8 cellular contexts compared by ENCODE assay signal in the genomic region with DNA sequence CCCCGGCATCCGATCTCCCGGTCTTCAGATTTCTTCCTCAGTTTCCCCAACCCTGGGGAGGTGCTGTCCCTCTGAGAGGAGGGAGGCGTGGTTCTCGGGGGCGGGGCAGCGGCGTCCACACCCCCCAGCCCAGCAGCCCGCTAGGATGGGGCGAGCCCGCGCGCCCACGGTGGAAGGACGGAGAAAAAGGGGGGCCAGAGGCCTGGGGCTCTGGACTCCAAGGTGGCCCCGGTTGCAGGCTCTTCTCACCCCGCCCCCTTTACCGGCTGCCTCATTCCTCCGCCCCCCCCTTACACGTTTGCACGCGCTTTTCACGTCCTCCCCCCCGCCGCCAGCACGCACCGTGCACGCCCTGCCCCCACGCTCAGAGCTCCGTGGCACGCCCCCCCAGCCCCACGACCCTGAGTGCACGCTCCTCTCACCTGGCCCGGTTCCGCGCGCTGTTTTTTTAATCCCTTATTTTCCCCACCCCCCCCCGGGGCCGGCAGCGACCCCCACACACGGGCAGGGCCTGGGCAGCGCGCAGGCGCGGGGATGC. TPM values are rescaled to one million over a fixed set of nuclear protein-coding genes. Genes with fewer than 3 reads are reported as not detected.
A peak's percentile ranks its signal among the peaks of the same experiment; 100 is the strongest.
DNase-seq lines count a peak whose midpoint lies in the region; ATAC-seq, FAIRE-seq and TF ChIP-seq lines count a peak whose summit lies in the region.

No MANE protein-coding gene starts in this region.

- 1 to 2% methylated on average over 29 to 45 of the region's 45 CpGs for WGBS in pancreas, 2 donors

- no peaks in the 10 kb centered on the region for H3K36me3 Mint-ChIP-seq in activated naive CD8-positive, alpha-beta T cell

- H3K27me3 Mint-ChIP-seq in activated naive CD8-positive, alpha-beta T cell: no peaks in the 10 kb centered on the region

- peaks cover 5% of the 10 kb centered on the region for H3K79me2 ChIP-seq in ACC112 (ENCODE audit: control insufficient read depth, insufficient read depth, low read length, unreplicated experiment)

- H3K4me3 Mint-ChIP-seq in activated naive CD8-positive, alpha-beta T cell: peak overlapping the region; percentile 53

- peak overlapping the region; percentile 33; the same call in 1 of the 2 replicates for H3K27ac ChIP-seq in ACC112 (ENCODE audit: low read depth, low read length)
- peak overlapping the region; percentile 67 to 91 (median 82) for H3K27ac ChIP-seq in Peyer's patch
- peak overlapping the region; percentile 63 to 86 (median 68) for H3K27ac ChIP-seq in pancreas

- FAIRE-seq in GM19239 (lab: Jason Lieb, UNC) (no peak), pancreas (lab: Jason Lieb, UNC) (no peak)

- no peak for TF ChIP-seq POLR2A in Peyer's patch (IDR thresholded peaks at IDR 0.05)

- ATAC-seq in pancreas: peak; percentile 9 to 25 (median 16)

- TF ChIP-seq CTCF in Peyer's patch (IDR thresholded peaks at IDR 0.05) (no peak), pancreas (IDR thresholded peaks at IDR 0.05) (no peak)

- H2AFZ ChIP-seq in ACC112 (ENCODE audit: low read length, unreplicated experiment): peak overlapping the region; percentile 23

- H3K36me3 ChIP-seq in ACC112 (ENCODE audit: insufficient read depth, low read length) (no peaks in the 10 kb centered on the region), Peyer's patch (no peaks in the 10 kb centered on the region), pancreas (no peaks in the 10 kb centered on the region)

- H3K4me1 ChIP-seq in ACC112 (ENCODE audit: control insufficient read depth, insufficient read depth, low read length, unreplicated experiment): peaks cover 18% of the 10 kb centered on the region
- peaks cover 0 to 37% (median 10%) of the 10 kb centered on the region in 4 donors for H3K4me1 ChIP-seq in Peyer's patch
- H3K4me1 ChIP-seq in pancreas: peaks cover 4 to 11% (median 5%) of the 10 kb centered on the region in 3 donors

- H3K27ac Mint-ChIP-seq in activated naive CD8-positive, alpha-beta T cell: peak overlapping the region; percentile 66

- H3K9me3 Mint-ChIP-seq in activated naive CD8-positive, alpha-beta T cell (ENCODE audit: low read depth): no peaks in the 10 kb centered on the region

- H3K4me3 ChIP-seq in ACC112 (ENCODE audit: low read depth, low read length): peak overlapping the region; percentile 79
- H3K4me3 ChIP-seq in Peyer's patch: peak overlapping the region; percentile 50 to 78 (median 68)
- H3K4me3 ChIP-seq in pancreas: peak overlapping the region; percentile 39 to 67 (median 55)

- H3K9me3 ChIP-seq in Peyer's patch (no peaks in the 10 kb centered on the region), pancreas (no peaks in the 10 kb centered on the region)

- intact Hi-C loops in cardiac septum (cut with DNase I) (loop anchor here (5.0 kb wide), 1 partner anchor 51 kb away; no protein-coding TSS in a partner anchor), pancreas (cut with DNase I) (loop anchor here in 2 of 3 donors (10.0 kb wide), 1 partner anchor 53 kb away; the partner anchor contains the start of genes NELFE (in 2 of the 2) and SKIC2 (in 2 of the 2))

- DNase-seq in GM19239 (ENCODE audit: insufficient read length, low spot score) (peak; percentile 60), Peyer's patch (peak; percentile 72 to 85 (median 72)), cardiac septum (ENCODE audit: low spot score) (peak; percentile 79), pancreas (peak in 5 of 6 donors; percentile 71 to 90 (median 78)), ureter (ENCODE audit: low spot score) (peak; percentile 69), NCI-H1694 (lab: John Stamatoyannopoulos, UW) (no peak)

- H3K27me3 ChIP-seq in ACC112 (ENCODE audit: insufficient read depth, low read length) (no peaks in the 10 kb centered on the region), Peyer's patch (no peaks in the 10 kb centered on the region), pancreas (no peaks in the 10 kb centered on the region)

- H3K4me1 Mint-ChIP-seq in activated naive CD8-positive, alpha-beta T cell (ENCODE audit: low read depth): peaks cover 28% of the 10 kb centered on the region

RNA-seq across cellular contexts. Expression of gene ZBTB12, which starts 0.4 kb away (rescaled TPM):
- total RNA-seq in Peyer's patch (1 to 10 TPM in 3 of 4 donors, not detected in 1; 1.0 to 5.0 (median 1.9) TPM), cardiac septum (5.2 TPM), pancreas (1 to 10 TPM in 4 of 6 donors, under 1 TPM in 2; 0.60 to 4.5 (median 1.9) TPM), ureter (6.4 TPM)
- polyA plus RNA-seq in pancreas: 1 to 10 TPM; 2.1 to 2.2 TPM

RNA-seq across cellular contexts. Expression of gene EHMT2, which starts 4.0 kb away (rescaled TPM):
- total RNA-seq in Peyer's patch (10 to 100 TPM; 25.0 to 75.1 (median 50.6) TPM), cardiac septum (14.5 TPM), pancreas (10 to 100 TPM; 13.4 to 29.1 (median 18.3) TPM), ureter (53.4 TPM)
- 10 to 100 TPM; 42.3 to 55.8 TPM for polyA plus RNA-seq in pancreas

RNA-seq across cellular contexts. Expression of gene SLC44A4, which starts 22.7 kb away (rescaled TPM):
- 100 to 1,000 TPM in 3 of 4 donors, 10 to 100 TPM in 1; 64.4 to 508 (median 436) TPM for total RNA-seq in Peyer's patch
- total RNA-seq in cardiac septum: not detected
- total RNA-seq in pancreas: 10 to 100 TPM in 5 of 6 donors, 1 to 10 TPM in 1; 4.6 to 57.3 (median 13.7) TPM
- 1 to 10 TPM; 6.5 to 9.0 TPM for polyA plus RNA-seq in pancreas
- 79.8 TPM for total RNA-seq in ureter

RNA-seq across cellular contexts. Expression of gene C2, which starts 26.0 kb away (rescaled TPM):
- 10 to 100 TPM; 15.3 to 63.2 (median 38.4) TPM for total RNA-seq in Peyer's patch
- 5.1 TPM for total RNA-seq in cardiac septum
- 10 to 100 TPM in 1 of 6 donors, 1 to 10 TPM in 5; 1.1 to 14.0 (median 4.4) TPM for total RNA-seq in pancreas
- polyA plus RNA-seq in pancreas: 1 to 10 TPM in 1 of 2 donors, under 1 TPM in 1; 0.63 to 1.8 TPM
- 17.1 TPM for total RNA-seq in ureter

RNA-seq across cellular contexts. Expression of gene NEU1, which starts 38.9 kb away (rescaled TPM):
- 100 to 1,000 TPM in 1 of 4 donors, 10 to 100 TPM in 3; 11.6 to 100 (median 81.8) TPM for total RNA-seq in Peyer's patch
- total RNA-seq in cardiac septum: 19.4 TPM
- total RNA-seq in pancreas: 10 to 100 TPM; 19.0 to 34.7 (median 22.2) TPM
- polyA plus RNA-seq in pancreas: 10 to 100 TPM; 26.5 to 38.5 TPM
- total RNA-seq in ureter: 29.2 TPM
